17 cellular contexts compared by ENCODE assay signal in genomic region chr20:2922957-2923356, GRCh38. TPM values are rescaled to one million over a fixed set of nuclear protein-coding genes. Genes with fewer than 3 reads are reported as not detected.
DNase-seq lines count a peak whose midpoint lies in the region; ATAC-seq and TF ChIP-seq lines count a peak whose summit lies in the region.
"Had no signal": no experiment of that assay in that cellular context is flagged by ENCODE, and none has a peak within 500 bp of the region (broad histone marks: within the 10 kb centered on the region; RNA-seq: fewer than 3 reads in every experiment).

No MANE protein-coding gene starts in this region.

- peak; percentile 54 for ATAC-seq in GM23338
- no peak for ATAC-seq in T-helper 17 cell
- ATAC-seq in foreskin keratinocyte, result no peak
- ATAC-seq: A549 had no signal

- peaks cover 39% of the 10 kb centered on the region for H3K79me2 ChIP-seq in GM23338 (replicated peaks; ENCODE audit: insufficient read depth)

- DNase-seq in GM23338 (ENCODE audit: low spot score), result peak; percentile 55
- DNase-seq in T-helper 17 cell, result no peak
- DNase-seq in foreskin keratinocyte, result peak; percentile 54 to 78
- peak; percentile 60 for DNase-seq in renal cortical epithelial cell (ENCODE audit: low read depth)
- DNase-seq in DMS 273 treated with DMSO at 0.1 percent for 48 hours (lab: John Stamatoyannopoulos, UW), result no peak
- DNase-seq in CD1c-positive myeloid dendritic cell (ENCODE audit: extremely low spot score), result no peak
- no peak for DNase-seq in C1 segment of cervical spinal cord (lab: John Stamatoyannopoulos, UW)
- DNase-seq: GDM1, H9, NCI-H1048, NCI-H1436, NCI-H1930, NCI-H526 treated with DMSO at 0.1 percent for 48 hours, Right ventricle myocardium superior, SK-N-SH had no signal

- H3K36me3 Mint-ChIP-seq in GM23338 (ENCODE audit: low read depth) (peaks cover 25% of the 10 kb centered on the region), T-helper 17 cell (ENCODE audit: low read depth) (peaks cover 8% of the 10 kb centered on the region)

- H3K27me3 ChIP-seq in GM23338 (ENCODE audit: insufficient read depth), result no peaks in the 10 kb centered on the region
- H3K27me3 ChIP-seq in foreskin keratinocyte, result no peaks in the 10 kb centered on the region
- H3K27me3 ChIP-seq: BLaER1 treated with 17β-estradiol and CSF1 and Interleukin-3, amounts not matched to agents 10 nM and 100 nM had no signal

- H3K27ac Mint-ChIP-seq in GM23338 (no peak overlapping the region), T-helper 17 cell (peak overlapping the region; percentile 32)

- H3K4me1 ChIP-seq in GM23338 (ENCODE audit: insufficient read depth), result peaks cover 36% of the 10 kb centered on the region
- H3K4me1 ChIP-seq in foreskin keratinocyte, result no peaks in the 10 kb centered on the region

- H3K4me3 Mint-ChIP-seq in GM23338, result no peak overlapping the region
- H3K4me3 Mint-ChIP-seq in T-helper 17 cell, result no peak overlapping the region
- H3K4me3 Mint-ChIP-seq: H9 had no signal

- H2AFZ ChIP-seq in GM23338, result no peak overlapping the region

- no peaks in the 10 kb centered on the region for H4K20me1 ChIP-seq in GM23338 (replicated peaks; ENCODE audit: insufficient read depth)

- no peaks in the 10 kb centered on the region for H3K9me3 Mint-ChIP-seq in GM23338
- H3K9me3 Mint-ChIP-seq: H9 had no signal

- H3K9me2 ChIP-seq in GM23338 (ENCODE audit: insufficient read depth), result no peaks in the 10 kb centered on the region
- H3K9me2 ChIP-seq: SK-N-SH had no signal

- no peak overlapping the region for H3K4me2 ChIP-seq in GM23338
- H3K4me2 ChIP-seq: A549; BLaER1 treated with 17β-estradiol and CSF1 and Interleukin-3, amounts not matched to agents 10 nM and 100 nM; SK-N-SH had no signal

- H3K9me3 ChIP-seq in T-helper 17 cell (ENCODE audit: control insufficient read depth, low read length, poor library complexity, severe bottlenecking), result no peaks in the 10 kb centered on the region
- H3K9me3 ChIP-seq: A549; BLaER1 treated with 17β-estradiol and CSF1 and Interleukin-3, amounts not matched to agents 10 nM and 100 nM; SK-N-SH had no signal

- peaks cover 10% of the 10 kb centered on the region; the same call in 1 of the 2 replicates for H3K36me3 ChIP-seq in GM23338 (ENCODE audit: insufficient read depth)

- H3K4me1 Mint-ChIP-seq in GM23338, result peaks cover 28% of the 10 kb centered on the region
- peaks cover 25% of the 10 kb centered on the region for H3K4me1 Mint-ChIP-seq in T-helper 17 cell

- TF ChIP-seq CTCF in GM23338 (conservative IDR thresholded peaks at IDR 0.05; ENCODE audit: low read depth in 2 of 2) (no peak), foreskin keratinocyte (conservative IDR thresholded peaks at IDR 0.05) (peak; percentile 3)

- H3K27ac ChIP-seq in GM23338 (ENCODE audit: low read depth) (peak overlapping the region; percentile 56; the same call in 1 of the 2 replicates), foreskin keratinocyte (no peak overlapping the region)
- H3K27ac ChIP-seq: A549; BLaER1 treated with 17β-estradiol and CSF1 and Interleukin-3, amounts not matched to agents 10 nM and 100 nM had no signal

- no peaks in the 10 kb centered on the region for H3F3A ChIP-seq in GM23338 (replicated peaks; ENCODE audit: low read depth)

- H3K27me3 Mint-ChIP-seq in GM23338 (ENCODE audit: insufficient read depth, low read depth, poor library complexity) (no peaks in the 10 kb centered on the region), T-helper 17 cell (no peaks in the 10 kb centered on the region)

- no peak overlapping the region for H3K4me3 ChIP-seq in GM23338
- H3K4me3 ChIP-seq: A549; BLaER1 treated with 17β-estradiol and CSF1 and Interleukin-3, amounts not matched to agents 10 nM and 100 nM had no signal

TF ChIP-seq in GM23338, 12 proteins besides CTCF, POLR2A, EP300 and RAD21:
- no peak for TF ChIP-seq STAT1 (IDR thresholded peaks at IDR 0.05; ENCODE audit: unreplicated experiment)
- no peak for TF ChIP-seq EZH2phosphoT487 (IDR thresholded peaks at IDR 0.05; ENCODE audit: unreplicated experiment)
- no peak for TF ChIP-seq CREB1 (CRISPR knock-in tag; IDR thresholded peaks at IDR 0.05; ENCODE audit: low read depth)
- TF ChIP-seq POLR2AphosphoS5 (IDR thresholded peaks at IDR 0.05; ENCODE audit: low read depth), result no peak
- TF ChIP-seq JUNB (IDR thresholded peaks at IDR 0.05; ENCODE audit: unreplicated experiment), result no peak

RNA-seq across cellular contexts. Expression of gene PTPRA, which starts 49.7 kb away (rescaled TPM):
- 37.8 and 43.9 TPM in 2 replicates for total RNA-seq in GM23338 (2014; rRNA removed; shearing (Covaris generic))
- polyA plus RNA-seq in GM23338 (2016; fragmentation: Nextera tagmentation; extraction: Ambion mirVana) (39.3 and 46.9 TPM in 2 replicates), foreskin keratinocyte (20.7 and 22.0 TPM in 2 replicates)
- total RNA-seq in T-helper 17 cell (10 to 100 TPM; 72.1 to 76.5 TPM), foreskin keratinocyte (32.1 and 36.5 TPM in 2 replicates), renal cortical epithelial cell (31.3 and 50.6 TPM in 2 replicates)

Comparison
In these comparisons a context has a peak if more than half of its experiments do, and no peak if none do; other contexts are left out.
1. DNase-seq: peak in GM23338 (single experiment), foreskin keratinocyte (2 of 2) and renal cortical epithelial cell (single experiment); none in T-helper 17 cell (0 of 3), DMS 273 treated with DMSO at 0.1 percent for 48 hours (single experiment), CD1c-positive myeloid dendritic cell (single experiment) and C1 segment of cervical spinal cord (0 of 14).